ENCODE assay signal across 1 cellular context in genomic region chr14:52948039-52948438, GRCh38.
TF ChIP-seq lines count a peak whose summit lies in the region.

No MANE protein-coding gene starts in this region.

TF ChIP-seq in HepG2, 621 proteins besides CTCF, POLR2A, EP300 and RAD21 (continued from another document and continues in another):
- TF ChIP-seq ZBTB34 (CRISPR knock-in tag; IDR thresholded peaks at IDR 0.05) (no peak; the same call in 1 of the 2 replicates), ZNF292 (CRISPR knock-in tag; IDR thresholded peaks at IDR 0.05; ENCODE audit: borderline replicate concordance, low read depth) (0 out of 2 replicates have a peak, but pooled peaks have one; percentile 23), CREB3 (CRISPR knock-in tag; IDR thresholded peaks at IDR 0.05) (no peak), ZNF142 (CRISPR knock-in tag; IDR thresholded peaks at IDR 0.05) (peak; percentile 69; the same call in 1 of the 2 replicates), MAX (IDR thresholded peaks at IDR 0.05) (no peak; the same call in 1 of the 2 replicates), ZSCAN29 (CRISPR knock-in tag; conservative IDR thresholded peaks at IDR 0.05) (no peak), CHD2 (IDR thresholded peaks at IDR 0.05; ENCODE audit: low read depth, low read length) (no peak), ZNF382 (CRISPR knock-in tag; IDR thresholded peaks at IDR 0.05; ENCODE audit: borderline replicate concordance) (no peak), SIX4 (CRISPR knock-in tag; IDR thresholded peaks at IDR 0.05) (no peak), ZZZ3 (CRISPR knock-in tag; IDR thresholded peaks at IDR 0.05; ENCODE audit: borderline replicate concordance) (no peak), ZNF605 (CRISPR knock-in tag; IDR thresholded peaks at IDR 0.05) (no peak), SP4 (CRISPR knock-in tag; IDR thresholded peaks at IDR 0.05) (no peak), HDAC1 (CRISPR knock-in tag; IDR thresholded peaks at IDR 0.05) (peak; percentile 60), ZBTB21 (CRISPR knock-in tag; IDR thresholded peaks at IDR 0.05) (no peak), PCBP1 (IDR thresholded peaks at IDR 0.05; ENCODE audit: borderline replicate concordance, low read depth, low read length) (no peak), ZMYM4 (CRISPR knock-in tag; IDR thresholded peaks at IDR 0.05) (peak; percentile 67), ARNTL (CRISPR knock-in tag; IDR thresholded peaks at IDR 0.05) (no peak), RBAK (CRISPR knock-in tag; IDR thresholded peaks at IDR 0.05) (no peak), SP2 (CRISPR knock-in tag; IDR thresholded peaks at IDR 0.05) (no peak), KDM2A (CRISPR knock-in tag; IDR thresholded peaks at IDR 0.05; ENCODE audit: borderline replicate concordance, low read depth) (no peak), STAT5B (CRISPR knock-in tag; IDR thresholded peaks at IDR 0.05) (no peak), ASH2L (IDR thresholded peaks at IDR 0.05; ENCODE audit: insufficient read length, low read depth, low read length) (peak; percentile 60), KLF11 (CRISPR knock-in tag; IDR thresholded peaks at IDR 0.05) (no peak), ZNF564 (CRISPR knock-in tag; IDR thresholded peaks at IDR 0.05) (no peak), ZMAT3 (CRISPR knock-in tag; conservative IDR thresholded peaks at IDR 0.05) (no peak), ZNF800 (CRISPR knock-in tag; IDR thresholded peaks at IDR 0.05) (no peak), SRY (CRISPR knock-in tag; IDR thresholded peaks at IDR 0.05) (no peak), KDM1A (CRISPR knock-in tag; IDR thresholded peaks at IDR 0.05) (peak; percentile 70), CENPX (CRISPR knock-in tag; IDR thresholded peaks at IDR 0.05) (no peak), ZFP36L2 (CRISPR knock-in tag; IDR thresholded peaks at IDR 0.05) (no peak), MAFG (CRISPR knock-in tag; IDR thresholded peaks at IDR 0.05) (no peak), NR2C2 (CRISPR knock-in tag; IDR thresholded peaks at IDR 0.05; ENCODE audit: borderline replicate concordance) (no peak), ZBTB1 (CRISPR knock-in tag; IDR thresholded peaks at IDR 0.05; ENCODE audit: borderline replicate concordance) (no peak), ZNF335 (CRISPR knock-in tag; IDR thresholded peaks at IDR 0.05) (no peak), NCOR1 (IDR thresholded peaks at IDR 0.05; ENCODE audit: borderline replicate concordance, low read length) (peak; percentile 94), NR2F2 (IDR thresholded peaks at IDR 0.05; ENCODE audit: borderline replicate concordance, low read depth) (peak; percentile 96), SRSF4 (IDR thresholded peaks at IDR 0.05; ENCODE audit: low read depth, low read length, poor library complexity, severe bottlenecking) (no peak), CC2D1A (CRISPR knock-in tag; IDR thresholded peaks at IDR 0.05) (no peak), FLYWCH1 (CRISPR knock-in tag; IDR thresholded peaks at IDR 0.05) (no peak), ZNF343 (CRISPR knock-in tag; IDR thresholded peaks at IDR 0.05) (no peak), ZNF780A (CRISPR knock-in tag; IDR thresholded peaks at IDR 0.05) (no peak), ZNF501 (CRISPR knock-in tag; IDR thresholded peaks at IDR 0.05) (no peak), HMG20B (CRISPR knock-in tag; conservative IDR thresholded peaks at IDR 0.05) (peak; percentile 99), PHF20 (CRISPR knock-in tag; IDR thresholded peaks at IDR 0.05) (no peak), MYC (CRISPR knock-in tag; IDR thresholded peaks at IDR 0.05; ENCODE audit: borderline replicate concordance) (no peak), PITX1 (CRISPR knock-in tag; IDR thresholded peaks at IDR 0.05) (peak; percentile 89), PRPF4 (IDR thresholded peaks at IDR 0.05; ENCODE audit: low read depth, low read length, poor library complexity, severe bottlenecking) (no peak), ZNF431 (CRISPR knock-in tag; IDR thresholded peaks at IDR 0.05; ENCODE audit: borderline replicate concordance, low read depth) (no peak), ZFP90 (CRISPR knock-in tag; IDR thresholded peaks at IDR 0.05; ENCODE audit: borderline replicate concordance) (no peak; the same call in 1 of the 2 replicates), ZNF670 (CRISPR knock-in tag; IDR thresholded peaks at IDR 0.05; ENCODE audit: borderline replicate concordance) (no peak), YY1 (IDR thresholded peaks at IDR 0.05; ENCODE audit: insufficient read depth, insufficient replicate concordance, low read depth, low read length) (no peak)
- TF ChIP-seq, protein P1, sequence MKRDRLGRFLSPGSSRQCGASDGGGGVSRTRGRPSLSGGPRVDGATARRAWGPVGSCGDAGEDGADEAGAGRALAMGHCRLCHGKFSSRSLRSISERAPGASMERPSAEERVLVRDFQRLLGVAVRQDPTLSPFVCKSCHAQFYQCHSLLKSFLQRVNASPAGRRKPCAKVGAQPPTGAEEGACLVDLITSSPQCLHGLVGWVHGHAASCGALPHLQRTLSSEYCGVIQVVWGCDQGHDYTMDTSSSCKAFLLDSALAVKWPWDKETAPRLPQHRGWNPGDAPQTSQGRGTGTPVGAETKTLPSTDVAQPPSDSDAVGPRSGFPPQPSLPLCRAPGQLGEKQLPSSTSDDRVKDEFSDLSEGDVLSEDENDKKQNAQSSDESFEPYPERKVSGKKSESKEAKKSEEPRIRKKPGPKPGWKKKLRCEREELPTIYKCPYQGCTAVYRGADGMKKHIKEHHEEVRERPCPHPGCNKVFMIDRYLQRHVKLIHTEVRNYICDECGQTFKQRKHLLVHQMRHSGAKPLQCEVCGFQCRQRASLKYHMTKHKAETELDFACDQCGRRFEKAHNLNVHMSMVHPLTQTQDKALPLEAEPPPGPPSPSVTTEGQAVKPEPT (CRISPR knock-in tag; IDR thresholded peaks at IDR 0.05; ENCODE audit: low read depth): no peak
- TF ChIP-seq, protein P2, sequence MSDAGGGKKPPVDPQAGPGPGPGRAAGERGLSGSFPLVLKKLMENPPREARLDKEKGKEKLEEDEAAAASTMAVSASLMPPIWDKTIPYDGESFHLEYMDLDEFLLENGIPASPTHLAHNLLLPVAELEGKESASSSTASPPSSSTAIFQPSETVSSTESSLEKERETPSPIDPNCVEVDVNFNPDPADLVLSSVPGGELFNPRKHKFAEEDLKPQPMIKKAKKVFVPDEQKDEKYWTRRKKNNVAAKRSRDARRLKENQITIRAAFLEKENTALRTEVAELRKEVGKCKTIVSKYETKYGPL (CRISPR knock-in tag; IDR thresholded peaks at IDR 0.05): no peak
- TF ChIP-seq, protein P3, sequence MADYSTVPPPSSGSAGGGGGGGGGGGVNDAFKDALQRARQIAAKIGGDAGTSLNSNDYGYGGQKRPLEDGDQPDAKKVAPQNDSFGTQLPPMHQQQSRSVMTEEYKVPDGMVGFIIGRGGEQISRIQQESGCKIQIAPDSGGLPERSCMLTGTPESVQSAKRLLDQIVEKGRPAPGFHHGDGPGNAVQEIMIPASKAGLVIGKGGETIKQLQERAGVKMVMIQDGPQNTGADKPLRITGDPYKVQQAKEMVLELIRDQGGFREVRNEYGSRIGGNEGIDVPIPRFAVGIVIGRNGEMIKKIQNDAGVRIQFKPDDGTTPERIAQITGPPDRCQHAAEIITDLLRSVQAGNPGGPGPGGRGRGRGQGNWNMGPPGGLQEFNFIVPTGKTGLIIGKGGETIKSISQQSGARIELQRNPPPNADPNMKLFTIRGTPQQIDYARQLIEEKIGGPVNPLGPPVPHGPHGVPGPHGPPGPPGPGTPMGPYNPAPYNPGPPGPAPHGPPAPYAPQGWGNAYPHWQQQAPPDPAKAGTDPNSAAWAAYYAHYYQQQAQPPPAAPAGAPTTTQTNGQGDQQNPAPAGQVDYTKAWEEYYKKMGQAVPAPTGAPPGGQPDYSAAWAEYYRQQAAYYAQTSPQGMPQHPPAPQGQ (CRISPR knock-in tag; IDR thresholded peaks at IDR 0.05; ENCODE audit: borderline replicate concordance): no peak
- TF ChIP-seq, protein P4, sequence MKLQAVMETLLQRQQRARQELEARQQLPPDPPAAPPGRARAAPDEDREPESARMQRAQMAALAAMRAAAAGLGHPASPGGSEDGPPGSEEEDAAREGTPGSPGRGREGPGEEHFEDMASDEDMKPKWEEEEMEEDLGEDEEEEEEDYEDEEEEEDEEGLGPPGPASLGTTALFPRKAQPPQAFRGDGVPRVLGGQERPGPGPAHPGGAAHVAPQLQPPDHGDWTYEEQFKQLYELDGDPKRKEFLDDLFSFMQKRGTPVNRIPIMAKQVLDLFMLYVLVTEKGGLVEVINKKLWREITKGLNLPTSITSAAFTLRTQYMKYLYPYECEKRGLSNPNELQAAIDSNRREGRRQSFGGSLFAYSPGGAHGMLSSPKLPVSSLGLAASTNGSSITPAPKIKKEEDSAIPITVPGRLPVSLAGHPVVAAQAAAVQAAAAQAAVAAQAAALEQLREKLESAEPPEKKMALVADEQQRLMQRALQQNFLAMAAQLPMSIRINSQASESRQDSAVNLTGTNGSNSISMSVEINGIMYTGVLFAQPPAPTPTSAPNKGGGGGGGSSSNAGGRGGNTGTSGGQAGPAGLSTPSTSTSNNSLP (IDR thresholded peaks at IDR 0.05; ENCODE audit: low read depth, low read length): 0 out of 2 replicates have a peak, but pooled peaks have one; percentile 61
